ENCODE assay signal across 8 cellular contexts in genomic region chr3:39809181-39809994, GRCh38. TPM values are rescaled to one million over a fixed set of nuclear protein-coding genes. Genes with fewer than 3 reads are reported as not detected.
A peak's percentile ranks its signal among the peaks of the same experiment; 100 is the strongest.
DNase-seq lines count a peak whose midpoint lies in the region; ATAC-seq and TF ChIP-seq lines count a peak whose summit lies in the region.

TSS of gene MYRIP (plus strand) at chr3:39809609. CDS start at chr3:39900817, 91,208 bp downstream.

- no peak within 1 kb of the TSS for H3K27ac Mint-ChIP-seq in activated naive CD4-positive, alpha-beta T cell treated with anti-CD3 and anti-CD28 coated beads for 36 hours
- no peak within 1 kb of the TSS for H3K27ac Mint-ChIP-seq in activated B cell treated with CpG ODN at 0.5 μM for 24 hours

- ATAC-seq in HG02571 (IDR thresholded peaks at IDR 0.05; ENCODE audit: unreplicated experiment) (peak; percentile 69), activated B cell treated with CpG ODN at 0.5 μM for 24 hours (ENCODE audit: low read depth) (peak; percentile 83)

- CTCF ChIA-PET in activated naive CD4-positive, alpha-beta T cell treated with anti-CD3 and anti-CD28 coated beads for 36 hours (lab: Charles Lee) = no interaction called here
- CTCF ChIA-PET in activated B cell treated with CpG ODN at 0.5 μM for 24 hours (lab: Charles Lee) = no interaction called here

- peaks cover 16% of the 10 kb centered on the region for H3K4me1 Mint-ChIP-seq in activated naive CD4-positive, alpha-beta T cell treated with anti-CD3 and anti-CD28 coated beads for 36 hours (ENCODE audit: low read depth)
- H3K4me1 Mint-ChIP-seq in activated B cell treated with CpG ODN at 0.5 μM for 24 hours = peaks cover 19% of the 10 kb centered on the region

- H3K36me3 Mint-ChIP-seq in activated naive CD4-positive, alpha-beta T cell treated with anti-CD3 and anti-CD28 coated beads for 36 hours (ENCODE audit: low read depth) = no peaks in the 10 kb centered on the region
- no peaks in the 10 kb centered on the region for H3K36me3 Mint-ChIP-seq in activated B cell treated with CpG ODN at 0.5 μM for 24 hours (ENCODE audit: low read depth)

- POLR2A ChIA-PET in activated B cell treated with CpG ODN at 0.5 μM for 24 hours (lab: Charles Lee) = no interaction called here

- peaks cover 58% of the 10 kb centered on the region for H3K27me3 Mint-ChIP-seq in activated naive CD4-positive, alpha-beta T cell treated with anti-CD3 and anti-CD28 coated beads for 36 hours (ENCODE audit: low read depth)
- peaks cover 60% of the 10 kb centered on the region for H3K27me3 Mint-ChIP-seq in activated B cell treated with CpG ODN at 0.5 μM for 24 hours

- DNase-seq in activated naive CD4-positive, alpha-beta T cell treated with anti-CD3 and anti-CD28 coated beads for 36 hours = peak; percentile 13
- no peak for DNase-seq in activated naive CD4-positive, alpha-beta T cell treated with anti-CD3 and anti-CD28 coated beads, Interleukin-2, amount 50 U/mL, for 16 hours
- DNase-seq in NCI-H1105 (lab: John Stamatoyannopoulos, UW) = peak; percentile 61
- peak; percentile 20 for DNase-seq in activated B cell treated with CpG ODN at 0.5 μM for 24 hours
- peak; percentile 34 for DNase-seq in glomerular visceral epithelial cell (ENCODE audit: extremely low spot score)
- peak in 38 of 56 donors; percentile 12 to 83 (median 40) for DNase-seq in nucleus accumbens (lab: John Stamatoyannopoulos, UW)
- no peak for DNase-seq in epidermal melanocyte (ENCODE audit: insufficient read length, low spot score)

- H3K9me3 Mint-ChIP-seq in activated naive CD4-positive, alpha-beta T cell treated with anti-CD3 and anti-CD28 coated beads for 36 hours = no peaks in the 10 kb centered on the region
- H3K9me3 Mint-ChIP-seq in activated B cell treated with CpG ODN at 0.5 μM for 24 hours = no peaks in the 10 kb centered on the region

- peak within 1 kb of the TSS; percentile 59 for H3K4me3 Mint-ChIP-seq in activated naive CD4-positive, alpha-beta T cell treated with anti-CD3 and anti-CD28 coated beads for 36 hours
- peak within 1 kb of the TSS; percentile 80 for H3K4me3 Mint-ChIP-seq in activated B cell treated with CpG ODN at 0.5 μM for 24 hours

- intact Hi-C loops in activated naive CD4-positive, alpha-beta T cell treated with anti-CD3 and anti-CD28 coated beads for 36 hours (cut with micrococcal nuclease) = no loop called here
- intact Hi-C loops in activated B cell treated with CpG ODN at 0.5 μM for 24 hours (cut with micrococcal nuclease) = no loop called here

- TF ChIP-seq CTCF in activated B cell treated with CpG ODN at 0.5 μM for 24 hours (IDR thresholded peaks at IDR 0.05) = no peak

RNA-seq across cellular contexts. Expression of gene MYRIP, which starts in this region (rescaled TPM):
- total RNA-seq in activated naive CD4-positive, alpha-beta T cell treated with anti-CD3 and anti-CD28 coated beads for 36 hours = not detected
- total RNA-seq in activated B cell treated with CpG ODN at 0.5 μM for 24 hours = 0.07 and 0.20 TPM in 2 replicates

Comparison
In these comparisons a context has a peak if more than half of its experiments do, and no peak if none do; other contexts are left out.
1. Peak in DNase-seq in activated naive CD4-positive, alpha-beta T cell treated with anti-CD3 and anti-CD28 coated beads for 36 hours; RNA of the gene not detected or under 1 TPM.
2. Peak in DNase-seq and ATAC-seq in activated B cell treated with CpG ODN at 0.5 μM for 24 hours; RNA of the gene not detected or under 1 TPM.
3. DNase-seq: peak in NCI-H1105 (single experiment), glomerular visceral epithelial cell (single experiment) and nucleus accumbens (38 of 56); none in activated naive CD4-positive, alpha-beta T cell treated with anti-CD3 and anti-CD28 coated beads, Interleukin-2, amount 50 U/mL, for 16 hours (single experiment) and epidermal melanocyte (single experiment).